26 cellular contexts compared by ENCODE assay signal in the genomic region with DNA sequence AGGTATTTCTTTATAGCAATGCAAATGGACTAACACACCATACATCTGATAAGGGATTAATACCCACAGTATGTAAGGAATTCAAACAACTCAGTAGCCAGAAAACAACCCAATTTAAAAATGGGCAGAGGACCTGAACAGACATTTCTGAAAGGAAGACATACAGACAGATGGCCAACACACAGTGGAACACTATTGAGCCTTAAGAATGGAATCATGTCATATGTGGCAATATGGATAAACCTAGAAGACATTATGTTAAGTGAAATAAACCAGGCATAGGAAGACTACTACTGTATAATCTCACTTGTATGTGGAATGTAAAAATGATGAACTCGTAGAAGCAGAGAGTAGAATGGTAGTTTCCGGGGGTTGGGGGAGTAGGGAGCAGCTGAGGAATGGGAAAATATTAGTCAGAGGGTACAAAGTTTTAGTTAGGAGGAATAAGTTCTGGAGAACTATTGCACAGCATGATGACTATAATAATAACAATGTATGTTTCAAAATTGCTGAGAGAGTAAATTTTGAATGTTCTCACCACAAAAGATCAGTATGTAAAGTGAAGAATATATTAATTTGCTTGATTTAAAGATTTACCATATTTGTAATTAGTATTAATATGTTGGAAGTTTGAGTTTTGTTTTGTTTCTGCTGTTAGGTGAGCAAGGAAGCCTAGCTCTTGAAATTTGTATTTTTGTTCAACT. TPM values are rescaled to one million over a fixed set of nuclear protein-coding genes. Genes with fewer than 3 reads are reported as not detected.
DNase-seq lines count a peak whose midpoint lies in the region; ATAC-seq, FAIRE-seq and TF ChIP-seq lines count a peak whose summit lies in the region.
"Had no signal": no experiment of that assay in that cellular context is flagged by ENCODE, and none has a peak within 500 bp of the region (broad histone marks: within the 10 kb centered on the region; RNA-seq: fewer than 3 reads in every experiment).

No MANE protein-coding gene starts in this region.

- TF ChIP-seq CTCF in CD8-positive, alpha-beta T cell (IDR thresholded peaks at IDR 0.05): no peak
- TF ChIP-seq CTCF in HFFc6 (IDR thresholded peaks at IDR 0.05): no peak
- no peak for TF ChIP-seq CTCF in K562 (IDR thresholded peaks at IDR 0.05 in 2 of 3, conservative IDR thresholded peaks at IDR 0.05 in 1 of 3; ENCODE audit: insufficient read depth in 2 of 3, low read depth in 1 of 3, low read length in 3 of 3)
- TF ChIP-seq CTCF in stomach (IDR thresholded peaks at IDR 0.05): no peak

- H3K4me2 ChIP-seq in K562 (ENCODE audit: insufficient read depth, low read length): no peak overlapping the region

- no peaks in the 10 kb centered on the region for H3K4me1 ChIP-seq in CD8-positive, alpha-beta T cell (ENCODE audit: insufficient read depth, low read length)
- H3K4me1 ChIP-seq in K562 (replicated peaks in 1 of 2; ENCODE audit: control insufficient read depth in 2 of 2, insufficient read depth in 2 of 2, low read length in 2 of 2) (peaks cover 0 to 2% of the 10 kb centered on the region in 2 experiments; a peak in 1 of 5 replicates), stomach (peaks cover 0 to 9% (median 0%) of the 10 kb centered on the region in 4 donors)
- H3K4me1 ChIP-seq: breast epithelium, thyroid gland had no signal

- TF ChIP-seq RAD21 in K562 (CRISPR knock-in tag; conservative IDR thresholded peaks at IDR 0.05 in 1 of 2, IDR thresholded peaks at IDR 0.05 in 1 of 2): no peak

- H3K9me3 Mint-ChIP-seq in CD8-positive, alpha-beta T cell: no peaks in the 10 kb centered on the region
- H3K9me3 Mint-ChIP-seq in HFFc6: no peaks in the 10 kb centered on the region
- H3K9me3 Mint-ChIP-seq: activated naive CD8-positive, alpha-beta T cell treated with anti-CD3 and anti-CD28 coated beads, Interleukin-2, amount 10 ng/mL, durations not matched to agents 7 days and 5 days; dendritic cell treated with granulocyte-macrophage colony-stimulating factor and Interleukin-4, amounts not matched to agents 40 ng/mL and 50 ng/mL, for 4 days; H9; naive thymus-derived CD4-positive, alpha-beta T cell; stimulated activated memory B cell treated with anti-CD40 and anti-IgM and Interleukin-4, amounts not matched to agents 10 μg/mL and 1 μg/mL and 100 μg/mL, for 72 hours; T-cell had no signal

- H4K20me1 ChIP-seq in K562 (replicated peaks; ENCODE audit: control insufficient read depth, insufficient read depth, low read length): no peaks in the 10 kb centered on the region

- DNase-seq in CD8-positive, alpha-beta T cell: no peak
- DNase-seq in HFFc6 (peak; percentile 49), K562 (ENCODE audit: extremely low read depth in 1 of 4, low spot score in 3 of 4) (no peak), iris pigment epithelial cell (ENCODE audit: low read depth) (peak; percentile 80), C1 segment of cervical spinal cord (lab: John Stamatoyannopoulos, UW) (no peak), HuH-7 (ENCODE audit: low spot score) (no peak), stomach (no peak)
- DNase-seq: activated CD4-positive, alpha-beta T cell treated with anti-CD3 and anti-CD28 coated beads for 4 hours; activated naive CD8-positive, alpha-beta T cell treated with anti-CD3 and anti-CD28 coated beads, Interleukin-2, amount 10 ng/mL, durations not matched to agents 7 days and 5 days; DND-41; H9; kidney glomerular epithelial cell; mesendoderm; naive thymus-derived CD4-positive, alpha-beta T cell; NCI-H1930; NCI-H345; PC-3; SHP77 treated with DMSO at 0.1 percent for 48 hours; T-cell; thyroid gland had no signal

- H3K9ac ChIP-seq in K562 (ENCODE audit: insufficient read depth in 1 of 2, low read depth in 2 of 2, low read length in 2 of 2): no peak overlapping the region

- H3K4me1 Mint-ChIP-seq in CD8-positive, alpha-beta T cell (ENCODE audit: low read depth): peaks cover 9% of the 10 kb centered on the region
- peaks cover 30% of the 10 kb centered on the region for H3K4me1 Mint-ChIP-seq in HFFc6 (ENCODE audit: low read depth)
- H3K4me1 Mint-ChIP-seq: activated naive CD8-positive, alpha-beta T cell treated with anti-CD3 and anti-CD28 coated beads, Interleukin-2, amount 10 ng/mL, durations not matched to agents 7 days and 5 days had no signal

- intact Hi-C loops in CD8-positive, alpha-beta T cell (cut with DNase I, micrococcal nuclease): no loop called here
- intact Hi-C loops in K562 (cut with micrococcal nuclease) (no loop called here), stomach (cut with DNase I; ENCODE audit: low total_unique reads) (no loop called here)

- H3K36me3 Mint-ChIP-seq in CD8-positive, alpha-beta T cell: peaks cover 7% of the 10 kb centered on the region
- no peaks in the 10 kb centered on the region; the same call in 1 of the 2 replicates for H3K36me3 Mint-ChIP-seq in HFFc6 (ENCODE audit: low read depth)
- H3K36me3 Mint-ChIP-seq: stimulated activated memory B cell treated with anti-CD40 and anti-IgM and Interleukin-4, amounts not matched to agents 10 μg/mL and 1 μg/mL and 100 μg/mL, for 72 hours had no signal

- POLR2A ChIA-PET in CD8-positive, alpha-beta T cell (lab: Charles Lee): no interaction called here
- POLR2A ChIA-PET in K562 (lab: Yijun Ruan, JAX): interaction anchor here (0.9 kb wide), 1 partner anchor 12 kb away, joined by 3 read pairs; no protein-coding TSS in a partner anchor

- BruUV-seq in K562 (replicated peaks; lab: Mats Ljungman, UMichigan): no TSS peak

- TF ChIP-seq EP300 in K562 (IDR thresholded peaks at IDR 0.05; ENCODE audit: low read length) (no peak), stomach (IDR thresholded peaks at IDR 0.05) (no peak)

- H3K79me2 ChIP-seq in K562 (ENCODE audit: control insufficient read depth, insufficient read depth, low read length): peaks cover 4% of the 10 kb centered on the region; the same call in 2 of the 3 replicates

- 89% methylated on average over 2 of the region's 2 CpGs for WGBS in K562 (ENCODE audit: insufficient coverage, low coverage, missing lambda C conversion rate)
- WGBS in stomach, 5 donors: 84 to 92% (median 87%) methylated on average over 2 of the region's 2 CpGs

- no peaks in the 10 kb centered on the region for H3K27me3 Mint-ChIP-seq in CD8-positive, alpha-beta T cell (ENCODE audit: low read depth)
- peaks cover 2% of the 10 kb centered on the region; the same call in 1 of the 2 replicates for H3K27me3 Mint-ChIP-seq in HFFc6 (ENCODE audit: insufficient read depth)
- H3K27me3 Mint-ChIP-seq: activated naive CD8-positive, alpha-beta T cell treated with anti-CD3 and anti-CD28 coated beads, Interleukin-2, amount 10 ng/mL, durations not matched to agents 7 days and 5 days; dendritic cell treated with granulocyte-macrophage colony-stimulating factor and Interleukin-4, amounts not matched to agents 40 ng/mL and 50 ng/mL, for 4 days; naive thymus-derived CD4-positive, alpha-beta T cell; stimulated activated memory B cell treated with anti-CD40 and anti-IgM and Interleukin-4, amounts not matched to agents 10 μg/mL and 1 μg/mL and 100 μg/mL, for 72 hours; T-cell had no signal

- CTCF ChIA-PET in CD8-positive, alpha-beta T cell (lab: Charles Lee): no interaction called here
- CTCF ChIA-PET in K562 (lab: Yijun Ruan, JAX; ENCODE audit: low intra/inter-chr PET ratio): no interaction called here

- H3K27me3 ChIP-seq in CD8-positive, alpha-beta T cell (ENCODE audit: insufficient read depth, low read length): no peaks in the 10 kb centered on the region
- H3K27me3 ChIP-seq in K562 (ENCODE audit: control insufficient read depth in 2 of 2, insufficient read depth in 2 of 2, low read length in 2 of 2): no peaks in the 10 kb centered on the region
- no peaks in the 10 kb centered on the region for H3K27me3 ChIP-seq in stomach
- H3K27me3 ChIP-seq: gastroesophageal sphincter, thyroid gland had no signal

- peak overlapping the region; percentile 52 for H3K27ac Mint-ChIP-seq in CD8-positive, alpha-beta T cell
- peak overlapping the region; percentile 90 for H3K27ac Mint-ChIP-seq in HFFc6
- H3K27ac Mint-ChIP-seq: activated naive CD8-positive, alpha-beta T cell treated with anti-CD3 and anti-CD28 coated beads, Interleukin-2, amount 10 ng/mL, durations not matched to agents 7 days and 5 days; dendritic cell treated with granulocyte-macrophage colony-stimulating factor and Interleukin-4, amounts not matched to agents 40 ng/mL and 50 ng/mL, for 4 days; naive thymus-derived CD4-positive, alpha-beta T cell; stimulated activated memory B cell treated with anti-CD40 and anti-IgM and Interleukin-4, amounts not matched to agents 10 μg/mL and 1 μg/mL and 100 μg/mL, for 72 hours had no signal

- no peaks in the 10 kb centered on the region for H3K9me3 ChIP-seq in CD8-positive, alpha-beta T cell (ENCODE audit: low read length)
- no peaks in the 10 kb centered on the region for H3K9me3 ChIP-seq in K562 (replicated peaks; ENCODE audit: control insufficient read depth, insufficient read depth, low read depth, low read length)
- no peaks in the 10 kb centered on the region for H3K9me3 ChIP-seq in stomach
- H3K9me3 ChIP-seq: breast epithelium, gastroesophageal sphincter, thyroid gland had no signal

- H3K36me3 ChIP-seq in CD8-positive, alpha-beta T cell (ENCODE audit: insufficient read depth, low read length): no peaks in the 10 kb centered on the region
- H3K36me3 ChIP-seq in K562 (ENCODE audit: control insufficient read depth, insufficient read depth, low read length): no peaks in the 10 kb centered on the region
- H3K36me3 ChIP-seq in stomach: no peaks in the 10 kb centered on the region
- H3K36me3 ChIP-seq: breast epithelium, gastroesophageal sphincter, thyroid gland had no signal

- FAIRE-seq in K562 (lab: Jason Lieb, UNC): no peak
- FAIRE-seq: TTC549 had no signal

- no peaks in the 10 kb centered on the region for H3K9me1 ChIP-seq in K562 (ENCODE audit: control insufficient read depth, insufficient read depth, low read length)

- in situ Hi-C loops in K562 (cut with MboI): no loop called here

- no peak overlapping the region for H2AFZ ChIP-seq in K562 (ENCODE audit: low read depth, low read length)

- ATAC-seq in CD8-positive, alpha-beta T cell: no peak
- ATAC-seq in K562: no peak
- ATAC-seq in HG02571 (IDR thresholded peaks at IDR 0.05; ENCODE audit: unreplicated experiment): no peak
- ATAC-seq: gastroesophageal sphincter; naive thymus-derived CD4-positive, alpha-beta T cell; PC-3; stimulated activated memory B cell treated with anti-CD40 and anti-IgM and Interleukin-4, amounts not matched to agents 10 μg/mL and 1 μg/mL and 100 μg/mL, for 72 hours; T-cell had no signal

- no peak overlapping the region for H3K4me3 ChIP-seq in CD8-positive, alpha-beta T cell (ENCODE audit: low read depth, low read length)
- H3K4me3 ChIP-seq in K562: no peak overlapping the region
- no peak overlapping the region for H3K4me3 ChIP-seq in stomach
- H3K4me3 ChIP-seq: breast epithelium, gastroesophageal sphincter, thyroid gland had no signal

- no peak overlapping the region for H3K4me3 Mint-ChIP-seq in CD8-positive, alpha-beta T cell
- H3K4me3 Mint-ChIP-seq in HFFc6: peak overlapping the region; percentile 79
- H3K4me3 Mint-ChIP-seq: activated naive CD8-positive, alpha-beta T cell treated with anti-CD3 and anti-CD28 coated beads, Interleukin-2, amount 10 ng/mL, durations not matched to agents 7 days and 5 days; dendritic cell treated with granulocyte-macrophage colony-stimulating factor and Interleukin-4, amounts not matched to agents 40 ng/mL and 50 ng/mL, for 4 days; H9; naive thymus-derived CD4-positive, alpha-beta T cell; stimulated activated memory B cell treated with anti-CD40 and anti-IgM and Interleukin-4, amounts not matched to agents 10 μg/mL and 1 μg/mL and 100 μg/mL, for 72 hours; T-cell had no signal

- no peak overlapping the region for H3K27ac ChIP-seq in CD8-positive, alpha-beta T cell (ENCODE audit: low read depth, low read length)
- H3K27ac ChIP-seq in K562 (ENCODE audit: extremely low read depth, low read depth, low read length) (no peak overlapping the region), stomach (no peak overlapping the region)
- H3K27ac ChIP-seq: breast epithelium, gastroesophageal sphincter, thyroid gland had no signal

- TF ChIP-seq POLR2A in K562 (conservative IDR thresholded peaks at IDR 0.05) (no peak), stomach (IDR thresholded peaks at IDR 0.05) (no peak)

RNA-seq across cellular contexts. Expression of a gene that starts 25.2 kb away (rescaled TPM):
- total RNA-seq in CD8-positive, alpha-beta T cell: 10 to 100 TPM in 1 of 2 experiments, 1 to 10 TPM in 1; 9.9 to 11.2 TPM
- 10 to 100 TPM; 20.4 to 25.8 (median 22.6) TPM for total RNA-seq in HFFc6 (2021; fragmentation: NEBNext Ultra II Directional; extraction: Animal tissue kit (Norgen Biotek cat#: 25700))
- 14.4 and 48.8 TPM in 2 replicates for total RNA-seq in K562 (2011; cell fraction: chromatin; rRNA removed; ENCODE audit: low replicate concordance)
- total RNA-seq in K562 (2011; cell fraction: nucleolus; rRNA removed): 8.8 and 11.2 TPM in 2 replicates
- 12.4 and 16.3 TPM in 2 replicates for total RNA-seq in K562 (2011; cell fraction: nucleoplasm; rRNA removed)
- 12.5 and 14.6 TPM in 2 replicates for total RNA-seq in K562 (2014; rRNA removed)
- total RNA-seq in K562 (2014; rRNA removed; fragmentation: Illumina TruSeq; extraction: Trizol): 16.6 and 20.9 TPM in 2 replicates
- 16.3 and 16.6 TPM in 2 replicates for total RNA-seq in K562 (2015; rRNA removed; fragmentation: Illumina TruSeq; extraction: Trizol)
- total RNA-seq in K562 (2021): 14.5 and 15.5 TPM in 2 replicates
- polyA plus RNA-seq in K562 (2011; rRNA removed): 14.9 and 18.5 TPM in 2 replicates
- 5.3 and 5.9 TPM in 2 replicates for polyA plus RNA-seq in K562 (2011; cell fraction: cytosol; rRNA removed)
- polyA plus RNA-seq in K562 (2011; cell fraction: nucleus; rRNA removed): 10.2 and 11.1 TPM in 2 replicates
- polyA plus RNA-seq in K562 (2012): 8.7 and 10.0 TPM in 2 replicates
- 17.3 and 20.0 TPM in 2 replicates for polyA plus RNA-seq in K562 (2014; fragmentation: Illumina TruSeq; extraction: Trizol)
- 1 to 10 TPM; 5.6 to 5.9 TPM for polyA plus RNA-seq in K562 (2014; fragmentation: Nextera tagmentation; extraction: Ambion mirVana)
- polyA plus RNA-seq in K562 (2014; rRNA removed): 12.0 and 12.8 TPM in 2 replicates
- polyA minus RNA-seq in K562 (2011; rRNA and poly(A)+ RNA removed): 30.8 and 32.8 TPM in 2 replicates
- polyA minus RNA-seq in K562 (2011; cell fraction: cytosol; rRNA and poly(A)+ RNA removed): 8.8 and 10.7 TPM in 2 replicates
- polyA minus RNA-seq in K562 (2011; cell fraction: nucleus; rRNA and poly(A)+ RNA removed): 14.5 and 22.1 TPM in 2 replicates
- 10 to 100 TPM in 4 of 5 donors, 1 to 10 TPM in 1; 4.1 to 40.1 (median 22.2) TPM for total RNA-seq in stomach
- polyA plus RNA-seq in stomach: 1 to 10 TPM; 4.1 to 6.1 (median 4.4) TPM

Comparison
In these comparisons a context has a peak if more than half of its experiments do, and no peak if none do; other contexts are left out.
1. DNase-seq: peak in HFFc6 (single experiment) and iris pigment epithelial cell (single experiment); none in CD8-positive, alpha-beta T cell (0 of 7), K562 (0 of 4), C1 segment of cervical spinal cord (0 of 14), HuH-7 (single experiment) and stomach (single experiment).